In genomic region chr6:150099546-150099945, GRCh38 we compare ENCODE assay signal across 24 cellular contexts. TPM values are rescaled to one million over a fixed set of nuclear protein-coding genes. Genes with fewer than 3 reads are reported as not detected.
"Had no signal": no experiment of that assay in that cellular context is flagged by ENCODE, and none has a peak within 500 bp of the region (broad histone marks: within the 10 kb centered on the region; RNA-seq: fewer than 3 reads in every experiment).

No MANE protein-coding gene starts in this region.

- H3K4me1 ChIP-seq: colonic mucosa had no signal

- H3K27ac ChIP-seq: cardiac muscle cell, colonic mucosa had no signal

- DNase-seq: activated CD4-positive, alpha-beta memory T cell treated with anti-CD3 and anti-CD28 coated beads for 36 hours; activated CD4-positive, alpha-beta T cell treated with anti-CD3 and anti-CD28 coated beads for 36 hours; activated CD4-positive, alpha-beta T cell treated with anti-CD3 and anti-CD28 coated beads, Interleukin-2, amount 10 ng/mL, durations not matched to agents 24 days and 14 days; activated CD4-positive, CD25-positive, alpha-beta regulatory T cell; activated CD4-positive, CD25-positive, alpha-beta regulatory T cell treated with anti-CD3 and anti-CD28 coated beads, Interleukin-2, amount 50 U/mL, for 72 hours; activated CD8-positive, alpha-beta T cell treated with anti-CD3 and anti-CD28 coated beads, Interleukin-2, amount 10 ng/mL, durations not matched to agents 7 days and 5 days; activated effector memory CD4-positive, alpha-beta T cell treated with Interleukin-2 at 50 U/mL for 16 hours; activated gamma-delta T cell treated with Interleukin-2 at 50 U/mL for 16 hours; activated naive CD4-positive, alpha-beta T cell treated with anti-CD3 and anti-CD28 coated beads, Interleukin-2, amount 50 U/mL, for 16 hours; activated naive CD4-positive, alpha-beta T cell treated with Interleukin-2 at 50 U/mL for 16 hours; activated T-cell treated with anti-CD3 and anti-CD28 coated beads, Interleukin-2, amount 50 U/mL, for 4 hours; amniotic stem cell; anterior cingulate cortex; central memory CD4-positive, alpha-beta T cell; cerebellar nuclear complex; colonic mucosa; effector CD8-positive, alpha-beta T cell; foreskin fibroblast; head of caudate nucleus; T-helper 2 cell had no signal

- H3K36me3 ChIP-seq: cardiac muscle cell, colonic mucosa had no signal

- H3K9me3 ChIP-seq: colonic mucosa had no signal

- H3K27me3 ChIP-seq: colonic mucosa had no signal

- H3K4me3 ChIP-seq: cardiac muscle cell, colonic mucosa had no signal

RNA-seq across cellular contexts. Expression of gene PPP1R14C, which starts 43.3 kb away (rescaled TPM):
- total RNA-seq: activated CD8-positive, alpha-beta T cell treated with anti-CD3 and anti-CD28 coated beads, Interleukin-2, amount 10 ng/mL, durations not matched to agents 7 days and 5 days; activated T-helper 17 cell treated with anti-CD3 and anti-CD28 coated beads, Interleukin-2, amount 50 U/mL, for 72 hours; endothelial cell of umbilical vein; T-helper 1 cell treated with Interleukin-12 subunit alpha and Interleukin-12 subunit beta and Interleukin-4 antibody, amounts not matched to agents 30 ng/mL and 1 ng/mL, for 36 hours had no signal
- polyA plus RNA-seq: endothelial cell of umbilical vein had no signal
